8 cellular contexts compared by ENCODE assay signal in genomic region chr17:61412860-61413653, GRCh38. TPM values are rescaled to one million over a fixed set of nuclear protein-coding genes. Genes with fewer than 3 reads are reported as not detected.
DNase-seq lines count a peak whose midpoint lies in the region; ATAC-seq and TF ChIP-seq lines count a peak whose summit lies in the region.

No MANE protein-coding gene starts in this region.

- H3K4me1 ChIP-seq in BE2C (no peaks in the 10 kb centered on the region; the same call in none of the 2 replicates), mononuclear cell (ENCODE audit: insufficient read depth, low read length) (peaks cover 47% of the 10 kb centered on the region)

- H3K27me3 ChIP-seq in BE2C (no peaks in the 10 kb centered on the region), mononuclear cell (ENCODE audit: insufficient read depth, low read length) (peaks cover 55% of the 10 kb centered on the region)

- peak; percentile 35 for DNase-seq in BE2C
- peak in 1 of 2 donors; percentile 16 for DNase-seq in cardiac fibroblast (ENCODE audit: low read depth in 2 of 2)
- no peak for DNase-seq in NCI-H2227 treated with DMSO at 0.1 percent for 48 hours (lab: John Stamatoyannopoulos, UW)
- no peak for DNase-seq in stimulated activated naive CD4-positive, alpha-beta T cell (lab: John Stamatoyannopoulos, UW)

- H3K36me3 ChIP-seq in BE2C = peaks cover 9% of the 10 kb centered on the region

- no peak for TF ChIP-seq CTCF in BE2C (IDR thresholded peaks at IDR 0.05; ENCODE audit: low read depth, low read length)
- no peak for TF ChIP-seq CTCF in cardiac fibroblast (IDR thresholded peaks at IDR 0.05; ENCODE audit: low read depth, low read length)

- no peaks in the 10 kb centered on the region for H3K9me3 ChIP-seq in BE2C
- no peaks in the 10 kb centered on the region for H3K9me3 ChIP-seq in mononuclear cell (ENCODE audit: low read depth, low read length)

- peak; percentile 1 for ATAC-seq in HG03521 (IDR thresholded peaks at IDR 0.05; ENCODE audit: unreplicated experiment)
- ATAC-seq in GM18873 (IDR thresholded peaks at IDR 0.05; ENCODE audit: low FRiP score, unreplicated experiment) = no peak
- ATAC-seq in HG02938 (IDR thresholded peaks at IDR 0.05; ENCODE audit: unreplicated experiment) = no peak

- H3K4me3 ChIP-seq in BE2C (ENCODE audit: low read depth, low read length) (peak overlapping the region; percentile 85), cardiac fibroblast (replicated peaks in 1 of 2; ENCODE audit: low read depth in 2 of 2, low read length in 2 of 2) (peak overlapping the region; percentile 46 to 63), mononuclear cell (ENCODE audit: low read length) (peak overlapping the region; percentile 40)

RNA-seq across cellular contexts. Expression of gene TBX2, which starts 13.4 kb away (rescaled TPM):
- 107 TPM for polyA plus RNA-seq in BE2C (2012; ENCODE audit: insufficient read depth, insufficient read length, low read depth)
- 0.10 TPM for total RNA-seq in mononuclear cell

RNA-seq across cellular contexts. Expression of gene TBX4, which starts 39.2 kb away (rescaled TPM):
- polyA plus RNA-seq in BE2C (2012; ENCODE audit: insufficient read depth, insufficient read length, low read depth) = 1.6 TPM
- under 0.01 TPM for total RNA-seq in mononuclear cell
